ENCODE assay signal across 16 cellular contexts in the genomic region with DNA sequence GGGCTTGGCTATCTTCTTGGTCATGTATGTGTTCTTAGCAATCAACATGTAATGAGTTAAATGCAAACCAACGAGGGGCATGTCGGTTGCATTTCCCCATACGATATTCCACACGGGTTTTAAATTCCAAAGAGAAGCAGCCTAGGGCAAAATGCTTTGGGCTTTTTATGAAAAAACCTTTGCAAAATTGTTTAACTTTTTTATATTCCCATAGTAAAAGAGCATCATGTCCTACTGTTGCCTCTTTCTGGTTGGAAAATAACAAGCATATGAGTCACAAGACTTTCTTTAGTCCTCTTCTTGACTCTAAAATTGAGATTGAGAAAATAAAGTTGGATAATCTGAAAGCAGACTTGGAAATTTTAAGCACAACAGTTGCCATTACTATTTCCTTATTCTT. TPM values are rescaled to one million over a fixed set of nuclear protein-coding genes. Genes with fewer than 3 reads are reported as not detected.
DNase-seq lines count a peak whose midpoint lies in the region; ATAC-seq, FAIRE-seq and TF ChIP-seq lines count a peak whose summit lies in the region.
"Had no signal": no experiment of that assay in that cellular context is flagged by ENCODE, and none has a peak within 500 bp of the region (broad histone marks: within the 10 kb centered on the region; RNA-seq: fewer than 3 reads in every experiment).

No MANE protein-coding gene starts in this region.

- ATAC-seq in A549 (no peak), GM19023 (IDR thresholded peaks at IDR 0.05; ENCODE audit: unreplicated experiment) (no peak)

- H3K4me3 ChIP-seq in A549, result no peak overlapping the region
- H3K4me3 ChIP-seq in adipocyte (ENCODE audit: low read length), result peak overlapping the region; percentile 39
- H3K4me3 ChIP-seq in neural cell (ENCODE audit: low read length), result no peak overlapping the region
- H3K4me3 ChIP-seq: HAP-1, PC-9 had no signal

- H3K9ac ChIP-seq in adipocyte (ENCODE audit: low read length) (no peak overlapping the region), neural cell (ENCODE audit: low read length) (no peak overlapping the region)

- peak overlapping the region; percentile 71 for H3K4me2 ChIP-seq in A549
- H3K4me2 ChIP-seq in neural cell (ENCODE audit: low read length), result no peak overlapping the region
- H3K4me2 ChIP-seq: PC-9 had no signal

- no peaks in the 10 kb centered on the region for H3F3A ChIP-seq in neural cell (ENCODE audit: insufficient read depth, low read length, poor library complexity, severe bottlenecking)

- CTCF ChIA-PET in A549 (lab: Yijun Ruan, JAX), result interaction anchor here (0.8 to 2.8 kb wide), 4 partner anchors 15 to 371 kb away, joined by 3 to 23 read pairs (median 4); no protein-coding TSS in a partner anchor

- POLR2A ChIA-PET in A549 (lab: Yijun Ruan, JAX), result interaction anchor here (1.0 kb wide), 1 partner anchor 11 kb away, joined by 3 read pairs; no protein-coding TSS in a partner anchor

- no peak for TF ChIP-seq POLR2A in A549 (IDR thresholded peaks at IDR 0.05; ENCODE audit: low read length)

- H4K20me1 ChIP-seq in neural cell (ENCODE audit: insufficient read depth), result no peaks in the 10 kb centered on the region

- no peaks in the 10 kb centered on the region for H3K9me3 ChIP-seq in A549
- no peaks in the 10 kb centered on the region for H3K9me3 ChIP-seq in adipocyte (ENCODE audit: control insufficient read depth, low read length)
- H3K9me3 ChIP-seq in neural cell (ENCODE audit: low read length), result no peaks in the 10 kb centered on the region
- H3K9me3 ChIP-seq: HAP-1 had no signal

- DNase-seq in A549 (ENCODE audit: low read depth in 1 of 2, low spot score in 1 of 2) (no peak), EL (peak; percentile 18), adipocyte (ENCODE audit: low read depth) (peak; percentile 34), NCI-H2029 treated with DMSO at 0.1 percent for 48 hours (lab: John Stamatoyannopoulos, UW) (no peak), urothelium cell line (ENCODE audit: low spot score) (no peak)
- DNase-seq: Calu3; CD4-positive, alpha-beta memory T cell; DMS53; KBM-7; NCI-H1436; NCI-H510A; NCI-H774; PC-9 had no signal

- H2AFZ ChIP-seq in neural cell (ENCODE audit: low read depth, low read length), result no peak overlapping the region
- H2AFZ ChIP-seq: PC-9 had no signal

- 81% methylated on average over 4 of the region's 4 CpGs for WGBS in A549 (ENCODE audit: missing lambda C conversion rate)

- no peaks in the 10 kb centered on the region for H3K79me2 ChIP-seq in neural cell (replicated peaks; ENCODE audit: insufficient read depth, low read length)

- H3K4me1 ChIP-seq in A549 (peaks cover 59% of the 10 kb centered on the region), adipocyte (ENCODE audit: control insufficient read depth, insufficient read depth, low read length) (peaks cover 46% of the 10 kb centered on the region)

- no peak for TF ChIP-seq EP300 in A549 (IDR thresholded peaks at IDR 0.05)
- TF ChIP-seq EP300 in neural cell (conservative IDR thresholded peaks at IDR 0.05; ENCODE audit: poor library complexity, severe bottlenecking), result no peak

- H3K27ac ChIP-seq in A549, result peak overlapping the region; percentile 80 to 84
- peak overlapping the region; percentile 57 for H3K27ac ChIP-seq in neural cell (ENCODE audit: low read length)
- H3K27ac ChIP-seq: PC-9 had no signal

- no peak for FAIRE-seq in A549 (lab: Jason Lieb, UNC)
- FAIRE-seq in urothelium cell line (lab: Jason Lieb, UNC), result no peak

- no peaks in the 10 kb centered on the region for H3K9me2 ChIP-seq in neural cell (ENCODE audit: insufficient read depth, low read length)

- TF ChIP-seq CTCF in A549 (IDR thresholded peaks at IDR 0.05) (no peak), neural cell (IDR thresholded peaks at IDR 0.05; ENCODE audit: poor library complexity, severe bottlenecking) (no peak)

- H3K27me3 ChIP-seq in adipocyte (replicated peaks; ENCODE audit: control insufficient read depth, insufficient read depth, low read length) (no peaks in the 10 kb centered on the region), neural cell (ENCODE audit: insufficient read depth, low read depth, low read length) (no peaks in the 10 kb centered on the region)

- H3K36me3 ChIP-seq in adipocyte (ENCODE audit: control insufficient read depth, insufficient read depth, low read length, severe bottlenecking) (no peaks in the 10 kb centered on the region), neural cell (ENCODE audit: insufficient read depth, low read length) (no peaks in the 10 kb centered on the region)
- H3K36me3 ChIP-seq: HAP-1 had no signal

- TF ChIP-seq RAD21 in A549 (conservative IDR thresholded peaks at IDR 0.05 in 1 of 2, IDR thresholded peaks at IDR 0.05 in 1 of 2), result no peak
- no peak for TF ChIP-seq RAD21 in neural cell (conservative IDR thresholded peaks at IDR 0.05)

TF ChIP-seq in A549, 52 proteins besides CTCF, POLR2A, EP300 and RAD21:
- TF ChIP-seq TP53 (CRISPR knock-in tag; IDR thresholded peaks at IDR 0.05) (no peak), FOSL2 (IDR thresholded peaks at IDR 0.05) (no peak), FOSL2 (CRISPR knock-in tag; IDR thresholded peaks at IDR 0.05) (0 out of 2 replicates have a peak, but pooled peaks have one; percentile 6)

TF ChIP-seq in neural cell, 6 proteins besides CTCF, POLR2A, EP300 and RAD21:
- TF ChIP-seq, protein P1, sequence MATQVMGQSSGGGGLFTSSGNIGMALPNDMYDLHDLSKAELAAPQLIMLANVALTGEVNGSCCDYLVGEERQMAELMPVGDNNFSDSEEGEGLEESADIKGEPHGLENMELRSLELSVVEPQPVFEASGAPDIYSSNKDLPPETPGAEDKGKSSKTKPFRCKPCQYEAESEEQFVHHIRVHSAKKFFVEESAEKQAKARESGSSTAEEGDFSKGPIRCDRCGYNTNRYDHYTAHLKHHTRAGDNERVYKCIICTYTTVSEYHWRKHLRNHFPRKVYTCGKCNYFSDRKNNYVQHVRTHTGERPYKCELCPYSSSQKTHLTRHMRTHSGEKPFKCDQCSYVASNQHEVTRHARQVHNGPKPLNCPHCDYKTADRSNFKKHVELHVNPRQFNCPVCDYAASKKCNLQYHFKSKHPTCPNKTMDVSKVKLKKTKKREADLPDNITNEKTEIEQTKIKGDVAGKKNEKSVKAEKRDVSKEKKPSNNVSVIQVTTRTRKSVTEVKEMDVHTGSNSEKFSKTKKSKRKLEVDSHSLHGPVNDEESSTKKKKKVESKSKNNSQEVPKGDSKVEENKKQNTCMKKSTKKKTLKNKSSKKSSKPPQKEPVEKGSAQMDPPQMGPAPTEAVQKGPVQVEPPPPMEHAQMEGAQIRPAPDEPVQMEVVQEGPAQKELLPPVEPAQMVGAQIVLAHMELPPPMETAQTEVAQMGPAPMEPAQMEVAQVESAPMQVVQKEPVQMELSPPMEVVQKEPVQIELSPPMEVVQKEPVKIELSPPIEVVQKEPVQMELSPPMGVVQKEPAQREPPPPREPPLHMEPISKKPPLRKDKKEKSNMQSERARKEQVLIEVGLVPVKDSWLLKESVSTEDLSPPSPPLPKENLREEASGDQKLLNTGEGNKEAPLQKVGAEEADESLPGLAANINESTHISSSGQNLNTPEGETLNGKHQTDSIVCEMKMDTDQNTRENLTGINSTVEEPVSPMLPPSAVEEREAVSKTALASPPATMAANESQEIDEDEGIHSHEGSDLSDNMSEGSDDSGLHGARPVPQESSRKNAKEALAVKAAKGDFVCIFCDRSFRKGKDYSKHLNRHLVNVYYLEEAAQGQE (IDR thresholded peaks at IDR 0.05; ENCODE audit: borderline replicate concordance), result no peak
- TF ChIP-seq TAF1 (IDR thresholded peaks at IDR 0.05; ENCODE audit: low read depth) (no peak), SMC3 (conservative IDR thresholded peaks at IDR 0.05; ENCODE audit: poor library complexity) (no peak), POLR2AphosphoS5 (IDR thresholded peaks at IDR 0.05) (no peak), MXI1 (conservative IDR thresholded peaks at IDR 0.05; ENCODE audit: poor library complexity, severe bottlenecking) (no peak), EZH2 (IDR thresholded peaks at IDR 0.05; ENCODE audit: borderline replicate concordance, insufficient read depth, low read length, poor library complexity, severe bottlenecking) (no peak)
TF ChIP-seq in neural cell: peak in this region for 0.

RNA-seq across cellular contexts. Expression of a gene that starts 3.8 kb away (rescaled TPM):
- polyA plus RNA-seq in A549 (2011; rRNA removed) (24.7 and 35.3 TPM in 2 replicates), A549 (2017; fragmentation: RNase III; extraction: RNeasy Plus Mini Kit Qiagen cat#74134 plus additional on column Dnase treatment) (72.5 to 93.7 TPM (median 87.5 TPM) in 3 replicates), neural cell (1.3 and 2.1 TPM in 2 replicates)
- polyA plus RNA-seq in A549 (2012; cell fraction: cytosol; rRNA removed), result 28.3 and 38.5 TPM in 2 replicates
- polyA plus RNA-seq in A549 (2012; cell fraction: nucleus; rRNA removed), result 44.9 and 61.0 TPM in 2 replicates
- 70.9 and 73.3 TPM in 2 replicates for polyA minus RNA-seq in A549 (2011; rRNA and poly(A)+ RNA removed)
- polyA minus RNA-seq in neural cell, result 0.97 and 1.2 TPM in 2 replicates
- polyA plus RNA-seq: CD4-positive, alpha-beta memory T cell had no signal

Comparison
In these comparisons a context has a peak if more than half of its experiments do, and no peak if none do; other contexts are left out.
1. DNase-seq: peak in EL (single experiment) and adipocyte (single experiment); none in A549 (0 of 2), NCI-H2029 treated with DMSO at 0.1 percent for 48 hours (single experiment) and urothelium cell line (single experiment).